ENCODE assay signal across 26 cellular contexts in genomic region chr6:7568021-7568420, GRCh38. TPM values are rescaled to one million over a fixed set of nuclear protein-coding genes. Genes with fewer than 3 reads are reported as not detected.
DNase-seq lines count a peak whose midpoint lies in the region; ATAC-seq, FAIRE-seq and TF ChIP-seq lines count a peak whose summit lies in the region.
"Had no signal": no experiment of that assay in that cellular context is flagged by ENCODE, and none has a peak within 500 bp of the region (broad histone marks: within the 10 kb centered on the region; RNA-seq: fewer than 3 reads in every experiment).

No MANE protein-coding gene starts in this region.

- H3K4me3 Mint-ChIP-seq in astrocyte (ENCODE audit: unreplicated experiment) (no peak overlapping the region), Caco-2 (ENCODE audit: unreplicated experiment) (no peak overlapping the region)
- H3K4me3 Mint-ChIP-seq: activated naive CD8-positive, alpha-beta T cell; activated T-cell treated with anti-CD3 and anti-CD28 coated beads, Interleukin-2, amount 50 U/mL, for 72 hours; dendritic cell treated with granulocyte-macrophage colony-stimulating factor and Interleukin-4, amounts not matched to agents 40 ng/mL and 50 ng/mL, for 4 days; type B pancreatic cell had no signal

- no peak overlapping the region for H2AFZ ChIP-seq in astrocyte (ENCODE audit: low read depth, low read length)

- H3K27ac Mint-ChIP-seq in astrocyte (ENCODE audit: unreplicated experiment), result peak overlapping the region; percentile 10
- no peak overlapping the region for H3K27ac Mint-ChIP-seq in Caco-2 (ENCODE audit: unreplicated experiment)
- H3K27ac Mint-ChIP-seq: activated naive CD8-positive, alpha-beta T cell; activated T-cell treated with anti-CD3 and anti-CD28 coated beads, Interleukin-2, amount 50 U/mL, for 72 hours; dendritic cell treated with granulocyte-macrophage colony-stimulating factor and Interleukin-4, amounts not matched to agents 40 ng/mL and 50 ng/mL, for 4 days; type B pancreatic cell had no signal

- no peak overlapping the region for H3K9ac ChIP-seq in astrocyte (ENCODE audit: low read length)

- H3K9me3 ChIP-seq in astrocyte (ENCODE audit: insufficient read depth, low read depth, low read length) (no peaks in the 10 kb centered on the region), Caco-2 (no peaks in the 10 kb centered on the region)
- H3K9me3 ChIP-seq: body of pancreas, psoas muscle, spleen, stomach had no signal

- CTCF ChIA-PET in Caco-2 (lab: Charles Lee), result no interaction called here

- BruUV-seq in Caco-2 (replicated peaks; lab: Mats Ljungman, UMichigan), result no TSS peak

- intact Hi-C loops in Caco-2 (cut with micrococcal nuclease; ENCODE audit: unreplicated experiment), result no loop called here

- H3K9me3 Mint-ChIP-seq in astrocyte (ENCODE audit: unreplicated experiment), result no peaks in the 10 kb centered on the region
- no peaks in the 10 kb centered on the region for H3K9me3 Mint-ChIP-seq in Caco-2 (ENCODE audit: unreplicated experiment)
- H3K9me3 Mint-ChIP-seq: activated T-cell treated with anti-CD3 and anti-CD28 coated beads, Interleukin-2, amount 50 U/mL, for 72 hours; dendritic cell treated with granulocyte-macrophage colony-stimulating factor and Interleukin-4, amounts not matched to agents 40 ng/mL and 50 ng/mL, for 4 days; type B pancreatic cell had no signal

- peaks cover 78% of the 10 kb centered on the region for H3K36me3 ChIP-seq in astrocyte (ENCODE audit: insufficient read depth, low read length)
- H3K36me3 ChIP-seq in Caco-2 (ENCODE audit: control insufficient read depth, insufficient read depth, low read length), result peaks cover 14% of the 10 kb centered on the region

- H3K4me2 ChIP-seq in astrocyte (ENCODE audit: low read length), result no peak overlapping the region

- H3K4me1 ChIP-seq in astrocyte (ENCODE audit: insufficient read depth, low read length), result no peaks in the 10 kb centered on the region
- no peaks in the 10 kb centered on the region for H3K4me1 ChIP-seq in Caco-2
- H3K4me1 ChIP-seq: psoas muscle, spleen, stomach had no signal

- peaks cover 3% of the 10 kb centered on the region for H4K20me1 ChIP-seq in astrocyte (ENCODE audit: insufficient read depth, low read length)

- FAIRE-seq in astrocyte (lab: Jason Lieb, UNC), result no peak
- FAIRE-seq: GM12878 had no signal

- H3K79me2 ChIP-seq in astrocyte (ENCODE audit: insufficient read depth, low read length), result no peaks in the 10 kb centered on the region

- no peak overlapping the region for H3K4me3 ChIP-seq in astrocyte (ENCODE audit: insufficient read depth, low read depth, low read length)
- H3K4me3 ChIP-seq in fibroblast of villous mesenchyme (ENCODE audit: low read depth, low read length), result no peak overlapping the region
- no peak overlapping the region for H3K4me3 ChIP-seq in skeletal muscle cell (ENCODE audit: low read depth, low read length)
- no peak overlapping the region for H3K4me3 ChIP-seq in Caco-2 (ENCODE audit: low read depth, low read length)
- H3K4me3 ChIP-seq: body of pancreas, GM12878, psoas muscle, spleen, stomach had no signal

- H3K36me3 Mint-ChIP-seq in astrocyte (ENCODE audit: low read depth, unreplicated experiment), result peaks cover 32% of the 10 kb centered on the region
- peaks cover 98% of the 10 kb centered on the region for H3K36me3 Mint-ChIP-seq in Caco-2 (ENCODE audit: insufficient read depth, unreplicated experiment)
- H3K36me3 Mint-ChIP-seq: activated naive CD8-positive, alpha-beta T cell had no signal

- H3K27ac ChIP-seq in astrocyte (ENCODE audit: low read depth, low read length), result no peak overlapping the region
- H3K27ac ChIP-seq: body of pancreas, C4-2B, psoas muscle, spleen, stomach had no signal

- peaks cover 9% of the 10 kb centered on the region for H3K4me1 Mint-ChIP-seq in astrocyte (ENCODE audit: low read depth, unreplicated experiment)
- peaks cover 6% of the 10 kb centered on the region for H3K4me1 Mint-ChIP-seq in Caco-2 (ENCODE audit: low read depth, unreplicated experiment)

- H3K27me3 Mint-ChIP-seq in astrocyte (ENCODE audit: low read depth, unreplicated experiment) (no peaks in the 10 kb centered on the region), Caco-2 (ENCODE audit: insufficient read depth, unreplicated experiment) (no peaks in the 10 kb centered on the region)
- H3K27me3 Mint-ChIP-seq: type B pancreatic cell had no signal

- DNase-seq in COLO829 (ENCODE audit: low spot score), result peak; percentile 59
- peak; percentile 29 for DNase-seq in astrocyte (ENCODE audit: low read depth)
- peak; percentile 43 for DNase-seq in fibroblast of villous mesenchyme (ENCODE audit: low read depth)
- peak; percentile 91 for DNase-seq in skeletal muscle cell (ENCODE audit: low read depth)
- DNase-seq in cerebellar cortex (ENCODE audit: low spot score), result no peak
- no peak for DNase-seq in Caco-2
- no peak for DNase-seq in activated CD4-positive, alpha-beta T cell treated with anti-CD3 and anti-CD28 coated beads, Interleukin-2, amount 50 U/mL, for 1 hour
- DNase-seq: activated T-cell treated with anti-CD3 and anti-CD28 coated beads, Interleukin-2, amount 50 U/mL, for 72 hours; body of pancreas; DMS 273 treated with DMSO at 0.1 percent for 48 hours; GDM1; left cardiac atrium; mesendoderm; NCI-H1105 treated with DMSO at 0.1 percent for 48 hours; NCI-H524 treated with DMSO at 0.1 percent for 48 hours; psoas muscle; spleen; stimulated activated CD4-positive, alpha-beta T cell treated with anti-CD3 and anti-CD28 coated beads, Interleukin-4, amount 100 ng/mL, for 4 hours; stomach; SW 1271 had no signal

- no peak for TF ChIP-seq CTCF in astrocyte (IDR thresholded peaks at IDR 0.05; ENCODE audit: insufficient read depth, low read depth, low read length)
- TF ChIP-seq CTCF in fibroblast of villous mesenchyme (IDR thresholded peaks at IDR 0.05; ENCODE audit: insufficient read depth, low read depth, low read length), result no peak
- TF ChIP-seq CTCF in Caco-2 (IDR thresholded peaks at IDR 0.05; ENCODE audit: insufficient read depth in 1 of 2, low read depth in 1 of 2, low read length in 1 of 2, severe bottlenecking in 1 of 2, unreplicated experiment in 1 of 2), result no peak

- ATAC-seq in HG03196 (IDR thresholded peaks at IDR 0.05; ENCODE audit: unreplicated experiment), result no peak
- ATAC-seq: activated T-cell treated with anti-CD3 and anti-CD28 coated beads, Interleukin-2, amount 50 U/mL, for 72 hours; body of pancreas; GM12878; left cardiac atrium; psoas muscle had no signal

- H3K27me3 ChIP-seq in astrocyte (ENCODE audit: insufficient read depth, low read length) (no peaks in the 10 kb centered on the region), Caco-2 (replicated peaks; ENCODE audit: control insufficient read depth, insufficient read depth, low read length) (no peaks in the 10 kb centered on the region)
- H3K27me3 ChIP-seq: body of pancreas had no signal

- POLR2A ChIA-PET in Caco-2 (lab: Charles Lee), result no interaction called here

RNA-seq across cellular contexts. Expression of gene SNRNP48, which starts 22.0 kb away (rescaled TPM):
- total RNA-seq in astrocyte (10.2 and 13.1 TPM in 2 replicates), fibroblast of villous mesenchyme (11.0 and 16.4 TPM in 2 replicates), Caco-2 (2022) (25.1 and 29.1 TPM in 2 replicates)

RNA-seq across cellular contexts. Expression of gene DSP, which starts 26.6 kb away (rescaled TPM):
- total RNA-seq in astrocyte, result 468 and 555 TPM in 2 replicates
- 28.1 and 33.2 TPM in 2 replicates for total RNA-seq in fibroblast of villous mesenchyme
- total RNA-seq in Caco-2 (2022), result 191 and 193 TPM in 2 replicates

Comparison
In these comparisons a context has a peak if more than half of its experiments do, and no peak if none do; other contexts are left out.
1. DNase-seq: peak in COLO829 (single experiment), astrocyte (single experiment), fibroblast of villous mesenchyme (single experiment) and skeletal muscle cell (single experiment); none in cerebellar cortex (single experiment), Caco-2 (0 of 2) and activated CD4-positive, alpha-beta T cell treated with anti-CD3 and anti-CD28 coated beads, Interleukin-2, amount 50 U/mL, for 1 hour (single experiment).